In the genomic region with DNA sequence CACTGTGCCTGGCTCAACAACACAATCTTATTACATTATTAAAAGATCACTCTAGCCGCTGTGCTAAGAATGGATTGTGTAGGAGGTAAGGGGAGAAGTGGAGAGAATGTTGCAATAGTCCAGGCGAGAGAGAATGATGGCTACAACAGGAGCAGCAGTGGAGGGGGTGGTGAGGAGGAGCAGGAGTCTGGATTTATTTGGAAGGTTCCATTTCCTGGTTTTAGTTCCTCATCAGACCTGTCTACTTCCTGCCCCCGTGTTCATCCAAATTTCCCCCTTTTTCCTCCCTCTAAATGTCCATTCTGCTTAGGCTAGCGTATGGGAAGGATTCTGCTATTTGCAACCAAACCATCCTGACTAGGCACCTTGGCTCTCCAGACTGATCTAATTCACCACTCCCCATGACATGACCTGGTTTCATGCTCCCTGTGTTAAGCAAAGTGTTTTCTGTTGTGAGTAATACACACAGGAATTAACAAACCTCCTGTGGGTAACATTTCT, we compare ENCODE assay signal across 11 cellular contexts. TPM values are rescaled to one million over a fixed set of nuclear protein-coding genes. Genes with fewer than 3 reads are reported as not detected.
DNase-seq lines count a peak whose midpoint lies in the region; FAIRE-seq and TF ChIP-seq lines count a peak whose summit lies in the region.
"Had no signal": no experiment of that assay in that cellular context is flagged by ENCODE, and none has a peak within 500 bp of the region (broad histone marks: within the 10 kb centered on the region; RNA-seq: fewer than 3 reads in every experiment).

No MANE protein-coding gene starts in this region.

- H3K79me2 ChIP-seq in ACC112 (ENCODE audit: control insufficient read depth, insufficient read depth, low read length, unreplicated experiment) (no peaks in the 10 kb centered on the region), keratinocyte (ENCODE audit: control insufficient read depth, insufficient read depth, low read length) (no peaks in the 10 kb centered on the region)
- H3K79me2 ChIP-seq: hepatocyte had no signal

- H3K36me3 ChIP-seq in ACC112 (ENCODE audit: insufficient read depth, low read length) = no peaks in the 10 kb centered on the region
- no peaks in the 10 kb centered on the region for H3K36me3 ChIP-seq in keratinocyte (ENCODE audit: control insufficient read depth in 2 of 2, extremely low read depth in 1 of 2, insufficient read depth in 2 of 2, low read length in 2 of 2)
- no peaks in the 10 kb centered on the region for H3K36me3 ChIP-seq in ascending aorta
- H3K36me3 ChIP-seq: BE2C had no signal

- intact Hi-C loops in ascending aorta (cut with DNase I) = no loop called here

- no peaks in the 10 kb centered on the region for H3K9me3 ChIP-seq in keratinocyte (ENCODE audit: control insufficient read depth, low read depth, low read length)
- no peaks in the 10 kb centered on the region for H3K9me3 ChIP-seq in ascending aorta
- H3K9me3 ChIP-seq: BE2C had no signal

- DNase-seq in HT1080 (ENCODE audit: low read depth) = peak; percentile 64
- peak; percentile 82 for DNase-seq in SKM-1 treated with dmso at 0.1 percent for 144 hours (lab: John Stamatoyannopoulos, UW; ENCODE audit: unreplicated experiment)
- no peak for DNase-seq in keratinocyte (ENCODE audit: low read depth, low spot score)
- no peak for DNase-seq in T-helper 2 cell
- no peak for DNase-seq in RKO (ENCODE audit: low spot score)
- DNase-seq in GM13976 (ENCODE audit: low spot score) = no peak
- DNase-seq in ascending aorta (ENCODE audit: low spot score in 2 of 2) = no peak
- DNase-seq: BE2C, NCI-H510A had no signal

- H2AFZ ChIP-seq in ACC112 (ENCODE audit: low read length, unreplicated experiment) (peak overlapping the region; percentile 79), keratinocyte (ENCODE audit: control insufficient read depth, low read length) (peak overlapping the region; percentile 21)
- H2AFZ ChIP-seq: hepatocyte had no signal

- H3K9me1 ChIP-seq in keratinocyte (ENCODE audit: control insufficient read depth, extremely low read depth, insufficient read depth, low read length) = no peaks in the 10 kb centered on the region

- H3K4me2 ChIP-seq in keratinocyte (ENCODE audit: control insufficient read depth, extremely low read depth, insufficient read depth, low read depth, low read length) = peak overlapping the region; percentile 1
- H3K4me2 ChIP-seq: hepatocyte had no signal

- dilution Hi-C loops in keratinocyte (cut with MboI; ENCODE audit: extremely low pct_ligation_motif_present, low sequenced_read_pairs) = no loop called here

- peaks cover 15% of the 10 kb centered on the region for H3K4me1 ChIP-seq in ACC112 (ENCODE audit: control insufficient read depth, insufficient read depth, low read length, unreplicated experiment)
- H3K4me1 ChIP-seq in keratinocyte (ENCODE audit: control insufficient read depth, extremely low read depth, insufficient read depth, low read length) = peaks cover 8% of the 10 kb centered on the region
- no peaks in the 10 kb centered on the region for H3K4me1 ChIP-seq in ascending aorta
- H3K4me1 ChIP-seq: BE2C had no signal

- FAIRE-seq in keratinocyte (lab: Jason Lieb, UNC) = peak; percentile 74

- H3K4me3 ChIP-seq in ACC112 (ENCODE audit: low read depth, low read length) (peak overlapping the region; percentile 57), keratinocyte (ENCODE audit: control insufficient read depth in 2 of 3, extremely low read depth in 1 of 3, insufficient read depth in 2 of 3, low read depth in 1 of 3, low read length in 3 of 3) (no peak overlapping the region), ascending aorta (no peak overlapping the region)
- H3K4me3 ChIP-seq: hepatocyte had no signal

- H3K27me3 ChIP-seq in ACC112 (ENCODE audit: insufficient read depth, low read length) = no peaks in the 10 kb centered on the region
- H3K27me3 ChIP-seq in keratinocyte (ENCODE audit: control insufficient read depth, extremely low read depth, insufficient read depth, low read length) = no peaks in the 10 kb centered on the region
- no peaks in the 10 kb centered on the region for H3K27me3 ChIP-seq in ascending aorta
- H3K27me3 ChIP-seq: BE2C had no signal

- in situ Hi-C loops in GM13976 (cut with MboI; ENCODE audit: low sequenced_read_pairs, unreplicated experiment) = no loop called here

- no peaks in the 10 kb centered on the region for H4K20me1 ChIP-seq in keratinocyte (ENCODE audit: control insufficient read depth, extremely low read depth, insufficient read depth, low read length)

- no peak overlapping the region for H3K9ac ChIP-seq in keratinocyte (ENCODE audit: control insufficient read depth, extremely low read depth, insufficient read depth, low read length)

- TF ChIP-seq CTCF in keratinocyte (optimal IDR thresholded peaks at IDR 0.05 in 1 of 3, IDR thresholded peaks at IDR 0.05 in 1 of 3, conservative IDR thresholded peaks at IDR 0.05 in 1 of 3; ENCODE audit: extremely low read depth in 1 of 3, insufficient read depth in 2 of 3, low read length in 3 of 3) (no peak), GM13976 (IDR thresholded peaks at IDR 0.05; ENCODE audit: borderline replicate concordance, control extremely low read depth, extremely low read depth, insufficient read depth, missing control alignments) (no peak), ascending aorta (IDR thresholded peaks at IDR 0.05) (no peak)

- H3K27ac ChIP-seq in ACC112 (ENCODE audit: low read depth, low read length) = peak overlapping the region; percentile 68
- H3K27ac ChIP-seq in keratinocyte (ENCODE audit: control insufficient read depth, insufficient read depth, low read length) = no peak overlapping the region
- no peak overlapping the region for H3K27ac ChIP-seq in ascending aorta
- H3K27ac ChIP-seq: hepatocyte had no signal

RNA-seq across cellular contexts. Expression of a gene that starts 35.1 kb away (rescaled TPM):
- total RNA-seq in HT1080 (2014; rRNA removed; shearing (Covaris generic)) = 18.0 and 19.5 TPM in 2 replicates
- polyA plus RNA-seq in HT1080 (2015; cell fraction: cytosol; rRNA removed) = 17.9 and 19.7 TPM in 2 replicates
- polyA plus RNA-seq in HT1080 (2015; cell fraction: nucleus; rRNA removed) = 39.1 and 40.2 TPM in 2 replicates
- polyA plus RNA-seq in keratinocyte = 15.5 to 17.7 TPM (median 17.6 TPM) in 3 replicates
- 4.9 TPM for polyA plus RNA-seq in keratinocyte (2011; ENCODE audit: low read depth)
- 7.5 and 13.3 TPM in 2 replicates for polyA plus RNA-seq in keratinocyte (2011; cell fraction: cytosol; rRNA removed)
- 20.1 and 21.5 TPM in 2 replicates for polyA plus RNA-seq in keratinocyte (2011; cell fraction: nucleus; rRNA removed)
- 8.4 and 11.3 TPM in 2 replicates for polyA plus RNA-seq in keratinocyte (2012; ENCODE audit: low replicate concordance)
- 21.7 to 60.5 TPM (median 39.6 TPM) in 3 replicates for polyA minus RNA-seq in keratinocyte
- 22.8 TPM for polyA minus RNA-seq in keratinocyte (2011; cell fraction: cytosol; rRNA and poly(A)+ RNA removed)
- polyA minus RNA-seq in keratinocyte (2011; cell fraction: nucleus; rRNA and poly(A)+ RNA removed) = 22.2 and 24.5 TPM in 2 replicates
- total RNA-seq in ascending aorta = 52.6 TPM

RNA-seq across cellular contexts. Expression of a gene that starts 53.0 kb away (rescaled TPM):
- total RNA-seq in HT1080 (2014; rRNA removed; shearing (Covaris generic)) = 0.26 TPM in 1 of 2 replicates, not detected in the other
- polyA plus RNA-seq in HT1080 (2015; cell fraction: cytosol; rRNA removed) = 0.09 and 0.33 TPM in 2 replicates
- 0.02 and 0.05 TPM in 2 replicates for polyA plus RNA-seq in HT1080 (2015; cell fraction: nucleus; rRNA removed)
- polyA plus RNA-seq in keratinocyte = 18.6 to 30.7 TPM (median 19.6 TPM) in 3 replicates
- 0.91 TPM for polyA plus RNA-seq in keratinocyte (2011; ENCODE audit: low read depth)
- 17.9 and 19.4 TPM in 2 replicates for polyA plus RNA-seq in keratinocyte (2011; cell fraction: cytosol; rRNA removed)
- 26.4 and 29.8 TPM in 2 replicates for polyA plus RNA-seq in keratinocyte (2011; cell fraction: nucleus; rRNA removed)
- 3.6 and 12.0 TPM in 2 replicates for polyA plus RNA-seq in keratinocyte (2012; ENCODE audit: low replicate concordance)
- 24.8 to 42.8 TPM (median 38.3 TPM) in 3 replicates for polyA minus RNA-seq in keratinocyte
- 13.0 TPM for polyA minus RNA-seq in keratinocyte (2011; cell fraction: cytosol; rRNA and poly(A)+ RNA removed)
- polyA minus RNA-seq in keratinocyte (2011; cell fraction: nucleus; rRNA and poly(A)+ RNA removed) = 19.6 and 25.4 TPM in 2 replicates
- total RNA-seq in ascending aorta = 13.1 TPM

Comparison
In these comparisons a context has a peak if more than half of its experiments do, and no peak if none do; other contexts are left out.
1. DNase-seq: peak in HT1080 (single experiment) and SKM-1 treated with dmso at 0.1 percent for 144 hours (single experiment); none in keratinocyte (single experiment), T-helper 2 cell (0 of 5), RKO (single experiment), GM13976 (single experiment) and ascending aorta (0 of 2).
2. RNA of a gene that starts 53.0 kb away (total RNA-seq): 13.1 TPM in ascending aorta (single experiment); 0.26 TPM in HT1080; every median in the first group is over 10 times any median in the second.